22 cellular contexts compared by ENCODE assay signal in genomic region chr10:5806745-5807144, GRCh38. TPM values are rescaled to one million over a fixed set of nuclear protein-coding genes. Genes with fewer than 3 reads are reported as not detected.
DNase-seq lines count a peak whose midpoint lies in the region; ATAC-seq, FAIRE-seq and TF ChIP-seq lines count a peak whose summit lies in the region.
"Had no signal": no experiment of that assay in that cellular context is flagged by ENCODE, and none has a peak within 500 bp of the region (broad histone marks: within the 10 kb centered on the region; RNA-seq: fewer than 3 reads in every experiment).

No MANE protein-coding gene starts in this region.

- H3K27ac ChIP-seq in GM23248 (peak overlapping the region; percentile 14; the same call in 1 of the 2 replicates), HepG2 (ENCODE audit: extremely low read length, insufficient read depth, low read length) (peak overlapping the region; percentile 17), small intestine (ENCODE audit: low read depth in 1 of 2, low read length in 1 of 2) (no peak overlapping the region)
- H3K27ac ChIP-seq: esophagus muscularis mucosa, PC-9, SK-N-MC had no signal

- 57 to 58% methylated on average over 2 of the region's 2 CpGs for WGBS in GM23248 (ENCODE audit: low coverage in 1 of 2, low lambda C conversion rate in 2 of 2, missing lambda C conversion rate in 2 of 2), 2 experiments
- WGBS in HepG2 (ENCODE audit: low lambda C conversion rate): 7% methylated on average over 2 of the region's 2 CpGs
- 21 to 40% (median 29%) methylated on average over 2 of the region's 2 CpGs for WGBS in small intestine, 3 donors

- H3K4me1 Mint-ChIP-seq in activated B cell treated with CpG ODN at 0.5 μM for 24 hours (peaks cover 78% of the 10 kb centered on the region), endothelial cell (ENCODE audit: unreplicated experiment) (peaks cover 21% of the 10 kb centered on the region)

- no peak for TF ChIP-seq CTCF in activated B cell treated with CpG ODN at 0.5 μM for 24 hours (IDR thresholded peaks at IDR 0.05)
- TF ChIP-seq CTCF in HepG2 (CRISPR knock-in tag; IDR thresholded peaks at IDR 0.05): no peak
- TF ChIP-seq CTCF in endothelial cell (IDR thresholded peaks at IDR 0.05; ENCODE audit: unreplicated experiment): no peak

- H3K4me1 ChIP-seq in GM23248 (ENCODE audit: insufficient read depth) (peaks cover 34% of the 10 kb centered on the region), HepG2 (ENCODE audit: insufficient read depth, low read length) (peaks cover 79% of the 10 kb centered on the region), small intestine (ENCODE audit: control insufficient read depth in 2 of 2, insufficient read depth in 1 of 2, low read depth in 1 of 2, low read length in 1 of 2) (peaks cover 8 to 9% of the 10 kb centered on the region in 2 donors)

- ATAC-seq in activated B cell treated with CpG ODN at 0.5 μM for 24 hours (ENCODE audit: low read depth): no peak
- ATAC-seq in HepG2: peak; percentile 72
- no peak for ATAC-seq in HG03139 (IDR thresholded peaks at IDR 0.05; ENCODE audit: unreplicated experiment)

- no peak overlapping the region for H2AFZ ChIP-seq in GM23248
- no peak overlapping the region for H2AFZ ChIP-seq in HepG2 (ENCODE audit: low read length)
- H2AFZ ChIP-seq: PC-9 had no signal

- H3K4me2 ChIP-seq in GM23248 (ENCODE audit: unreplicated experiment) (no peak overlapping the region), HepG2 (ENCODE audit: low read depth, low read length) (peak overlapping the region; percentile 57)
- H3K4me2 ChIP-seq: PC-9 had no signal

- H3K27me3 ChIP-seq in GM23248 (replicated peaks; ENCODE audit: insufficient read depth): no peaks in the 10 kb centered on the region
- no peaks in the 10 kb centered on the region; a peak in 1 of 5 replicates for H3K27me3 ChIP-seq in HepG2 (ENCODE audit: control insufficient read depth in 1 of 2, insufficient read depth in 2 of 2, low read length in 2 of 2)
- H3K27me3 ChIP-seq in small intestine (ENCODE audit: control insufficient read depth in 2 of 2, insufficient read depth in 2 of 2, low read length in 2 of 2): no peaks in the 10 kb centered on the region
- H3K27me3 ChIP-seq: esophagus muscularis mucosa had no signal

- H3F3A ChIP-seq in GM23248 (ENCODE audit: insufficient read depth): peaks cover 34% of the 10 kb centered on the region; the same call in 1 of the 2 replicates

- TF ChIP-seq POLR2A in HepG2 (IDR thresholded peaks at IDR 0.05; ENCODE audit: insufficient read depth in 1 of 2, low read depth in 2 of 2, low read length in 2 of 2): no peak

- TF ChIP-seq RAD21 in HepG2 (CRISPR knock-in tag; IDR thresholded peaks at IDR 0.05): no peak

- POLR2A ChIA-PET in activated B cell treated with CpG ODN at 0.5 μM for 24 hours (lab: Charles Lee) (interaction anchor here (1.1 to 12.7 kb wide), 4 partner anchors 9 to 82 kb away, joined by 3 to 173 read pairs (median 4); partner anchors contain the start of genes ANKRD16 and FBH1), HepG2 (lab: Yijun Ruan, JAX) (interaction anchor here (1.0 to 1.1 kb wide), 3 partner anchors 34 to 83 kb away, joined by 3 to 4 read pairs (median 3); partner anchors contain the start of genes ANKRD16 and FBH1)

- H3K4me3 ChIP-seq in GM23248 (no peak overlapping the region), HepG2 (replicated peaks in 1 of 3; ENCODE audit: insufficient read depth in 1 of 3, low read depth in 2 of 3, low read length in 3 of 3) (no peak overlapping the region; a peak in 1 of 6 replicates), small intestine (ENCODE audit: low read depth in 1 of 2, low read length in 2 of 2) (no peak overlapping the region)
- H3K4me3 ChIP-seq: esophagus muscularis mucosa, PC-9, SK-N-MC had no signal

- H4K20me1 ChIP-seq in GM23248 (ENCODE audit: insufficient read depth) (peaks cover 43% of the 10 kb centered on the region), HepG2 (ENCODE audit: insufficient read depth, low read length) (peaks cover 94% of the 10 kb centered on the region)

- DNase-seq in GM23248 (no peak), activated B cell treated with CpG ODN at 0.5 μM for 24 hours (no peak), HepG2 (ENCODE audit: low spot score) (peak; percentile 55), small intestine (peak; percentile 15), endothelial cell (ENCODE audit: low spot score) (no peak)
- DNase-seq in stimulated activated CD4-positive, alpha-beta T cell treated with anti-CD3 and anti-CD28 coated beads, Interleukin-4, amount 100 ng/mL, for 1 hour: no peak
- DNase-seq: activated CD4-positive, CD25-positive, alpha-beta regulatory T cell treated with anti-CD3 and anti-CD28 coated beads, Interleukin-2, amount 50 U/mL, for 72 hours; Calu3; HCEC 1CT; islet precursor cell; KBM-7; midbrain; NCI-H2081; NCI-H524; PC-9; stimulated activated CD4-positive, alpha-beta T cell treated with anti-CD3 and anti-CD28 coated beads, Interleukin-4, amount 100 ng/mL, for 24 hours; T1000 had no signal

- CTCF ChIA-PET in activated B cell treated with CpG ODN at 0.5 μM for 24 hours (lab: Charles Lee): interaction anchor here (0.9 to 1.0 kb wide), 3 partner anchors 12 to 66 kb away, joined by 3 read pairs; no protein-coding TSS in a partner anchor
- CTCF ChIA-PET in HepG2 (lab: Yijun Ruan, JAX; ENCODE audit: low intra/inter-chr PET ratio, low total read pairs): no interaction called here

- no peak for FAIRE-seq in HepG2 (lab: Jason Lieb, UNC)
- no peak for FAIRE-seq in small intestine (lab: Jason Lieb, UNC)
- FAIRE-seq: bronchial epithelial cell had no signal

- H3K79me2 ChIP-seq in GM23248 (ENCODE audit: insufficient read depth): peaks cover 100% of the 10 kb centered on the region
- H3K79me2 ChIP-seq in HepG2 (ENCODE audit: insufficient read depth, low read length): peaks cover 97% of the 10 kb centered on the region

- H3K36me3 Mint-ChIP-seq in activated B cell treated with CpG ODN at 0.5 μM for 24 hours (ENCODE audit: low read depth) (peaks cover 59% of the 10 kb centered on the region), endothelial cell (ENCODE audit: low read depth, unreplicated experiment) (no peaks in the 10 kb centered on the region)

- TF ChIP-seq EP300 in HepG2 (IDR thresholded peaks at IDR 0.05; ENCODE audit: low read depth in 2 of 2, low read length in 2 of 2): 0 out of 4 replicates have a peak, but pooled peaks of 1 of the 2 experiments have one; percentile 22
- no peak for TF ChIP-seq EP300 in HepG2 (CRISPR knock-in tag; IDR thresholded peaks at IDR 0.05; ENCODE audit: borderline replicate concordance)

- in situ Hi-C loops in GM23248 (cut with MboI): no loop called here
- in situ Hi-C loops in HepG2 (cut with HindIII; ENCODE audit: extremely low pct_ligation_motif_present, low pct_unique_long_range_greater_than_20kb): no loop called here

- no peaks in the 10 kb centered on the region for H3K27me3 Mint-ChIP-seq in activated B cell treated with CpG ODN at 0.5 μM for 24 hours
- no peaks in the 10 kb centered on the region for H3K27me3 Mint-ChIP-seq in endothelial cell (ENCODE audit: unreplicated experiment)

- intact Hi-C loops in activated B cell treated with CpG ODN at 0.5 μM for 24 hours (cut with micrococcal nuclease): no loop called here
- intact Hi-C loops in HepG2 (cut with micrococcal nuclease; ENCODE audit: unreplicated experiment): no loop called here

- no peaks in the 10 kb centered on the region for H3K9me2 ChIP-seq in GM23248 (ENCODE audit: insufficient read depth)

- H3K9me3 ChIP-seq in GM23248 (ENCODE audit: low read depth) (no peaks in the 10 kb centered on the region), HepG2 (ENCODE audit: low read length) (no peaks in the 10 kb centered on the region), small intestine (ENCODE audit: control insufficient read depth, low read depth) (no peaks in the 10 kb centered on the region)
- H3K9me3 ChIP-seq: esophagus muscularis mucosa had no signal

- no TSS peak for BruUV-seq in HepG2 (replicated peaks; lab: Mats Ljungman, UMichigan)

- H3K9me3 Mint-ChIP-seq in activated B cell treated with CpG ODN at 0.5 μM for 24 hours (no peaks in the 10 kb centered on the region), endothelial cell (ENCODE audit: unreplicated experiment) (no peaks in the 10 kb centered on the region)
- H3K9me3 Mint-ChIP-seq: activated T-helper 1 cell treated with anti-CD3 and anti-CD28 coated beads, Interleukin-12 subunit alpha, Interleukin-12 subunit beta, Interleukin-2, Interleukin-4 antibody, amounts not matched to agents 30 ng/mL and 10 ng/mL and 1 ng/mL, durations not matched to agents 14 hours and 24 hours and 36 hours had no signal

- H3K36me3 ChIP-seq in GM23248 (ENCODE audit: low read depth) (0 out of 2 replicates have a peak, but pooled peaks cover 6% of the 10 kb centered on the region), HepG2 (replicated peaks in 1 of 2; ENCODE audit: control insufficient read depth in 1 of 2, insufficient read depth in 2 of 2, low read length in 2 of 2) (peaks cover 2 to 14% of the 10 kb centered on the region in 2 experiments; a peak in 3 of 5 replicates), small intestine (ENCODE audit: control insufficient read depth in 2 of 2, insufficient read depth in 2 of 2, low read length in 2 of 2) (no peaks in the 10 kb centered on the region)

- H3K4me3 Mint-ChIP-seq in activated B cell treated with CpG ODN at 0.5 μM for 24 hours: no peak overlapping the region
- no peak overlapping the region for H3K4me3 Mint-ChIP-seq in endothelial cell (ENCODE audit: unreplicated experiment)
- H3K4me3 Mint-ChIP-seq: activated T-helper 1 cell treated with anti-CD3 and anti-CD28 coated beads, Interleukin-12 subunit alpha, Interleukin-12 subunit beta, Interleukin-2, Interleukin-4 antibody, amounts not matched to agents 30 ng/mL and 10 ng/mL and 1 ng/mL, durations not matched to agents 14 hours and 24 hours and 36 hours had no signal

- H3K9ac ChIP-seq in GM23248 (no peak overlapping the region), HepG2 (ENCODE audit: insufficient read depth, low read depth, low read length) (no peak overlapping the region)

- H3K27ac Mint-ChIP-seq in activated B cell treated with CpG ODN at 0.5 μM for 24 hours: peak overlapping the region; percentile 41
- no peak overlapping the region for H3K27ac Mint-ChIP-seq in endothelial cell (ENCODE audit: unreplicated experiment)
- H3K27ac Mint-ChIP-seq: activated T-helper 1 cell treated with anti-CD3 and anti-CD28 coated beads, Interleukin-12 subunit alpha, Interleukin-12 subunit beta, Interleukin-2, Interleukin-4 antibody, amounts not matched to agents 30 ng/mL and 10 ng/mL and 1 ng/mL, durations not matched to agents 14 hours and 24 hours and 36 hours had no signal

RNA-seq across cellular contexts. Expression of gene GDI2, which starts 6.5 kb away (rescaled TPM):
- total RNA-seq in GM23248 (2014; rRNA removed; shearing (Covaris generic)): 311 and 350 TPM in 2 replicates
- 195 and 206 TPM in 2 replicates for polyA plus RNA-seq in GM23248 (2016; fragmentation: Nextera tagmentation; extraction: Ambion mirVana)
- 289 and 301 TPM in 2 replicates for total RNA-seq in activated B cell treated with CpG ODN at 0.5 μM for 24 hours
- 477 and 756 TPM in 2 replicates for total RNA-seq in HepG2 (2016; rRNA removed; fragmentation: Illumina TruSeq; extraction: Trizol)
- 312 and 326 TPM in 2 replicates for total RNA-seq in HepG2 (2016; cell fraction: cytosol; rRNA removed; fragmentation: Illumina TruSeq; extraction: Trizol; ENCODE audit: low read depth)
- 471 and 770 TPM in 2 replicates for total RNA-seq in HepG2 (2016; cell fraction: insoluble cytoplasmic fraction; rRNA removed; fragmentation: Illumina TruSeq; extraction: Trizol)
- total RNA-seq in HepG2 (2016; cell fraction: membrane; rRNA removed; fragmentation: Illumina TruSeq; extraction: Trizol): 290 and 338 TPM in 2 replicates
- total RNA-seq in HepG2 (2016; cell fraction: nucleus; rRNA removed; fragmentation: Illumina TruSeq; extraction: Trizol): 188 and 200 TPM in 2 replicates
- 118 and 153 TPM in 2 replicates for polyA plus RNA-seq in HepG2 (2011; rRNA removed)
- polyA plus RNA-seq in HepG2 (2011; cell fraction: cytosol; rRNA removed): 141 and 159 TPM in 2 replicates
- polyA plus RNA-seq in HepG2 (2011; cell fraction: nucleus; rRNA removed): 45.6 and 58.6 TPM in 2 replicates
- 245 and 302 TPM in 2 replicates for polyA plus RNA-seq in HepG2 (2012)
- polyA plus RNA-seq in HepG2 (2016; cell fraction: cytosol; fragmentation: Illumina TruSeq; extraction: Trizol; ENCODE audit: low read depth): 68.6 and 71.1 TPM in 2 replicates
- 588 and 612 TPM in 2 replicates for polyA plus RNA-seq in HepG2 (2016; cell fraction: insoluble cytoplasmic fraction; fragmentation: Illumina TruSeq; extraction: Trizol; ENCODE audit: low read depth)
- polyA plus RNA-seq in HepG2 (2016; cell fraction: membrane; fragmentation: Illumina TruSeq; extraction: Trizol; ENCODE audit: low read depth): 141 and 156 TPM in 2 replicates
- 190 and 195 TPM in 2 replicates for polyA plus RNA-seq in HepG2 (2016; cell fraction: nucleus; fragmentation: Illumina TruSeq; extraction: Trizol; ENCODE audit: insufficient read depth, low read depth)
- 88.7 and 522 TPM in 2 replicates for polyA minus RNA-seq in HepG2 (2011; rRNA and poly(A)+ RNA removed; ENCODE audit: low replicate concordance)
- polyA minus RNA-seq in HepG2 (2011; cell fraction: cytosol; rRNA and poly(A)+ RNA removed): 285 and 334 TPM in 2 replicates
- polyA minus RNA-seq in HepG2 (2011; cell fraction: nucleus; rRNA and poly(A)+ RNA removed): 112 and 162 TPM in 2 replicates
- polyA plus RNA-seq in small intestine: 100 to 1,000 TPM; 226 to 245 (median 238) TPM
- total RNA-seq in endothelial cell (ENCODE audit: unreplicated experiment): 320 TPM

Comparison
In these comparisons a context has a peak if more than half of its experiments do, and no peak if none do; other contexts are left out.
1. DNase-seq: peak in HepG2 (single experiment) and small intestine (single experiment); none in GM23248 (single experiment), activated B cell treated with CpG ODN at 0.5 μM for 24 hours (single experiment), endothelial cell (single experiment) and stimulated activated CD4-positive, alpha-beta T cell treated with anti-CD3 and anti-CD28 coated beads, Interleukin-4, amount 100 ng/mL, for 1 hour (single experiment).
2. H3K27ac ChIP-seq: peak in GM23248 (single experiment) and HepG2 (single experiment); none in small intestine (0 of 2).